ENCODE assay signal across 1 cellular context in genomic region chr11:70699294-70700221, GRCh38.
A peak's percentile ranks its signal among the peaks of the same experiment; 100 is the strongest.
TF ChIP-seq lines count a peak whose summit lies in the region.

No MANE protein-coding gene starts in this region.

TF ChIP-seq in H1, 55 proteins besides CTCF, POLR2A, EP300 and RAD21 (continued from another document):
- TF ChIP-seq ATF3 (IDR thresholded peaks at IDR 0.05; ENCODE audit: insufficient read depth, low read depth, low read length) = peak; percentile 78; the same call in 1 of the 2 replicates
- TF ChIP-seq EZH2 (IDR thresholded peaks at IDR 0.05; ENCODE audit: low read depth, low read length, severe bottlenecking) = no peak
- TF ChIP-seq HDAC2 (IDR thresholded peaks at IDR 0.05; ENCODE audit: borderline replicate concordance in 1 of 2, low read depth in 2 of 2, low read length in 2 of 2) = no peak
- no peak for TF ChIP-seq MAFK (IDR thresholded peaks at IDR 0.05; ENCODE audit: low read depth, low read length)
- TF ChIP-seq TCF12 (IDR thresholded peaks at IDR 0.05; ENCODE audit: low read depth, low read length) = no peak
TF ChIP-seq in H1: peak in this region for 4.
